Comparison of ENCODE assay signal across 18 cellular contexts in genomic region chr1:66022904-66023620, GRCh38.
DNase-seq lines count a peak whose midpoint lies in the region; ATAC-seq, FAIRE-seq and TF ChIP-seq lines count a peak whose summit lies in the region.
"Had no signal": no experiment of that assay in that cellular context is flagged by ENCODE, and none has a peak within 500 bp of the region (broad histone marks: within the 10 kb centered on the region; RNA-seq: fewer than 3 reads in every experiment).

No MANE protein-coding gene starts in this region.

- H3K9me3 ChIP-seq in adipocyte (ENCODE audit: control insufficient read depth, low read length) (no peaks in the 10 kb centered on the region), pancreas (no peaks in the 10 kb centered on the region)
- H3K9me3 ChIP-seq: colonic mucosa, neutrophil had no signal

- intact Hi-C loops in pancreas (cut with DNase I), result no loop called here

- H3K27ac ChIP-seq in pancreas, result no peak overlapping the region
- H3K27ac ChIP-seq: C4-2B, colonic mucosa, neutrophil had no signal

- H3K36me3 ChIP-seq in adipocyte (ENCODE audit: control insufficient read depth, insufficient read depth, low read length, severe bottlenecking), result no peaks in the 10 kb centered on the region
- H3K36me3 ChIP-seq in pancreas, result no peaks in the 10 kb centered on the region
- H3K36me3 ChIP-seq: colonic mucosa, neutrophil had no signal

- in situ Hi-C loops in KBM-7 (cut with MboI; ENCODE audit: low pct_unique_long_range_greater_than_20kb, low sequenced_read_pairs), result no loop called here

- ATAC-seq in pancreas, result no peak
- ATAC-seq in GM21529 (IDR thresholded peaks at IDR 0.05; ENCODE audit: unreplicated experiment), result no peak
- ATAC-seq: left ventricle myocardium superior, Panc1, T-helper 17 cell had no signal

- H3K4me1 ChIP-seq in adipocyte (ENCODE audit: control insufficient read depth, insufficient read depth, low read length), result no peaks in the 10 kb centered on the region
- no peaks in the 10 kb centered on the region for H3K4me1 ChIP-seq in pancreas
- H3K4me1 ChIP-seq: colonic mucosa had no signal

- 46 to 56% methylated on average over 2 of the region's 2 CpGs for WGBS in pancreas, 2 donors

- H3K27me3 ChIP-seq in adipocyte (replicated peaks; ENCODE audit: control insufficient read depth, insufficient read depth, low read length) (no peaks in the 10 kb centered on the region), pancreas (no peaks in the 10 kb centered on the region)
- H3K27me3 ChIP-seq: colonic mucosa, neutrophil had no signal

- TF ChIP-seq CTCF in pancreas (IDR thresholded peaks at IDR 0.05), result no peak

- no peak overlapping the region for H3K4me3 ChIP-seq in adipocyte (ENCODE audit: low read length)
- no peak overlapping the region for H3K4me3 ChIP-seq in pancreas
- H3K4me3 ChIP-seq: colonic mucosa had no signal

- FAIRE-seq in pancreas (lab: Jason Lieb, UNC), result no peak
- FAIRE-seq: small intestine had no signal

- H3K9ac ChIP-seq in adipocyte (ENCODE audit: low read length), result no peak overlapping the region

- DNase-seq in EH (ENCODE audit: low read depth), result peak; percentile 30
- DNase-seq in KBM-7, result peak; percentile 19
- DNase-seq in adipocyte (ENCODE audit: low read depth), result peak; percentile 25
- peak; percentile 4 for DNase-seq in glomerular visceral epithelial cell (ENCODE audit: extremely low spot score)
- DNase-seq in pancreas, result no peak
- DNase-seq in NCI-H1436 treated with DMSO at 0.1 percent for 48 hours (lab: John Stamatoyannopoulos, UW), result no peak
- DNase-seq in germinal center (ENCODE audit: low spot score), result no peak
- DNase-seq: activated CD4-positive, alpha-beta memory T cell treated with anti-CD3 and anti-CD28 coated beads for 36 hours; colonic mucosa; GF-D8; left ventricle myocardium superior; NCI-H2081; small intestine; T-helper 17 cell had no signal

Comparison
In these comparisons a context has a peak if more than half of its experiments do, and no peak if none do; other contexts are left out.
1. DNase-seq: peak in EH (single experiment), KBM-7 (single experiment), adipocyte (single experiment) and glomerular visceral epithelial cell (single experiment); none in pancreas (0 of 6), NCI-H1436 treated with DMSO at 0.1 percent for 48 hours (single experiment) and germinal center (single experiment).